1 cellular context compared by ENCODE assay signal in the genomic region with DNA sequence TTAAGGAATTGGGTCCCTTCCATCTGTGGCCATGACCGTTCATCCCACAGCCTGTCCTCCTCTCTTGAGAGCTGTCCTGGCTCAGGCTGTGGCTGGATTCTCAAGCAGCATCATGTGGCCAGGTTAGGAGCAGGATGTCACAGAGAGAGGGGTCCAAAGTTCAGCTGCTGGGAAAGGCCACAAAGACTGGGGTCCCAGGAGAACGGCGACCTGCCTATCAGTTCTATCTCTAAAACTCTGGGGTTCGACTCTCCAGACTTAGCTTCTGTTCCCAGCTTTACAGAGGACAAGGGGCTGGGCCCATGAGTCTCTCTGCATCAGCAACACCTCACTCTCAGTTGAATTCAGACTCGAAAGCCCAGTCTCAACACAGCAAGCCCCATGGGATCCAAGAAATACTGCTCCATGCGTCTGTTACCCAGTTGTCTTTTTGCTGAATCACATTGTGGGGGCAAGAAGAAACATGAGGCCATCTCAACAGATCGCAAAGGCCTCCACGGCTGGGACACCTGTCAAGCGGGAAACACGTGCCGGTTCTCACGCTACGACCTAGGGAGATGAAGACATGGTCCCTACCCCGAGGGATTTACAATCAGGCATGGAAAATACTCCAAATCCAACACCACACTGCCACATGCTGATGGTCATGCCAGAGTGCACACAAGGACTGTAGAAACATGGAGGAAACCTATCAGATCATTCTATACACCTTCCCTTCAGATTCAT.
TF ChIP-seq lines count a peak whose summit lies in the region.

No MANE protein-coding gene starts in this region.

TF ChIP-seq in WTC11, 78 proteins besides CTCF, POLR2A, EP300 and RAD21 (continued from another document):
- no peak for TF ChIP-seq ARID4B (CRISPR knock-in tag; IDR thresholded peaks at IDR 0.05; ENCODE audit: borderline replicate concordance)
TF ChIP-seq in WTC11: peak in this region for 1.
